Comparison of ENCODE assay signal across 8 cellular contexts in genomic region chr17:65916425-65916824, GRCh38.
"Had no signal": no experiment of that assay in that cellular context is flagged by ENCODE, and none has a peak within 500 bp of the region (broad histone marks: within the 10 kb centered on the region; RNA-seq: fewer than 3 reads in every experiment).

No MANE protein-coding gene starts in this region.

- DNase-seq: GDM1, GF-D8 had no signal

- ATAC-seq: GM12878 had no signal

- H3K4me3 ChIP-seq: GM12878 had no signal

- FAIRE-seq: G401.6, GM12878, GM12891, GM12892, GM18507, GM19239 had no signal
